ENCODE assay signal across 8 cellular contexts in the genomic region with DNA sequence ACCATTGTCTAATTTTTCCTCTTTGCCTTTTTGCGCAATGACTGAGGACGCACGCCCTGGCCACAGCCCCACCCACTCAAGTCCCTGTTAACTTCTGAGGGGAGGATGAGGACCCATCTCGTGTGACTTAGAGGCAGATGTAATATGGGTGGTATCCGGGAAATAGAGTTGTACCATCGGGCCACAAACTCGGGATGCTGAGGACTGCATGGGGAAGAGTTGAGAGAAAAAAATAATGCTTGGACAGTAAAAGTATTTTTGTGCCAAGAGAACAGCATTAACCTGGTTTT. TPM values are rescaled to one million over a fixed set of nuclear protein-coding genes. Genes with fewer than 3 reads are reported as not detected.
DNase-seq lines count a peak whose midpoint lies in the region; ATAC-seq, FAIRE-seq and TF ChIP-seq lines count a peak whose summit lies in the region.

No MANE protein-coding gene starts in this region.

- H3K9ac ChIP-seq in K562 (ENCODE audit: insufficient read depth in 1 of 2, low read depth in 2 of 2, low read length in 2 of 2) (peak overlapping the region; percentile 49 to 53; a peak in 3 of 4 replicates), muscle layer of colon (ENCODE audit: low read length) (no peak overlapping the region)

- H3K27ac ChIP-seq in K562 (ENCODE audit: extremely low read depth, low read depth, low read length) = peak overlapping the region; percentile 89
- H3K27ac ChIP-seq in muscle layer of colon (ENCODE audit: low read depth, low read length) = peak overlapping the region; percentile 67

- peak overlapping the region; percentile 95 for H3K4me3 Mint-ChIP-seq in Caco-2 (ENCODE audit: unreplicated experiment)

- H4K20me1 ChIP-seq in K562 (replicated peaks; ENCODE audit: control insufficient read depth, insufficient read depth, low read length) = no peaks in the 10 kb centered on the region

- no peaks in the 10 kb centered on the region for H3K27me3 ChIP-seq in Caco-2 (replicated peaks; ENCODE audit: control insufficient read depth, insufficient read depth, low read length)
- H3K27me3 ChIP-seq in K562 (ENCODE audit: control insufficient read depth in 2 of 2, insufficient read depth in 2 of 2, low read length in 2 of 2) = no peaks in the 10 kb centered on the region
- no peaks in the 10 kb centered on the region for H3K27me3 ChIP-seq in muscle layer of colon (ENCODE audit: control insufficient read depth in 1 of 2, insufficient read depth in 2 of 2, low read length in 2 of 2)

- H3K36me3 ChIP-seq in Caco-2 (ENCODE audit: control insufficient read depth, insufficient read depth, low read length) (no peaks in the 10 kb centered on the region), K562 (ENCODE audit: control insufficient read depth, insufficient read depth, low read length) (peaks cover 28% of the 10 kb centered on the region; the same call in 2 of the 3 replicates), muscle layer of colon (ENCODE audit: insufficient read depth, low read length) (no peaks in the 10 kb centered on the region)

- DNase-seq in Caco-2 (no peak), K562 (ENCODE audit: extremely low read depth in 1 of 4, low spot score in 3 of 4) (no peak), DMS153 (lab: John Stamatoyannopoulos, UW) (no peak), NCI-H1694 treated with DMSO at 0.1 percent for 48 hours (lab: John Stamatoyannopoulos, UW) (no peak), HTR-8/SVneo (ENCODE audit: insufficient read length, low spot score) (no peak)

- intact Hi-C loops in Caco-2 (cut with micrococcal nuclease; ENCODE audit: unreplicated experiment) (loop anchor here (1.0 to 5.0 kb wide), 2 partner anchors 34 to 50 kb away; a partner anchor contains a TSS), K562 (cut with micrococcal nuclease) (loop anchor here (1.0 kb wide), 1 partner anchor 33 kb away; no protein-coding TSS in a partner anchor)

- POLR2A ChIA-PET in Caco-2 (lab: Charles Lee) (interaction anchor here (0.5 to 5.5 kb wide), 5 partner anchors 31 to 204 kb away, joined by 3 to 36 read pairs (median 6); a partner anchor contains a TSS), K562 (lab: Yijun Ruan, JAX) (interaction anchor here (0.6 to 1.8 kb wide), 7 partner anchors 8 to 57 kb away, joined by 3 to 9 read pairs (median 3); a partner anchor contains a TSS)

- no peaks in the 10 kb centered on the region for H3K9me3 Mint-ChIP-seq in Caco-2 (ENCODE audit: unreplicated experiment)

- no peak for TF ChIP-seq EP300 in K562 (IDR thresholded peaks at IDR 0.05; ENCODE audit: low read length)

- peak overlapping the region; percentile 98 for H2AFZ ChIP-seq in K562 (ENCODE audit: low read depth, low read length)

- no peaks in the 10 kb centered on the region for H3K9me1 ChIP-seq in K562 (ENCODE audit: control insufficient read depth, insufficient read depth, low read length)

- H3K4me2 ChIP-seq in K562 (ENCODE audit: insufficient read depth, low read length) = peak overlapping the region; percentile 96

- H3K79me2 ChIP-seq in K562 (ENCODE audit: control insufficient read depth, insufficient read depth, low read length) = peaks cover 49% of the 10 kb centered on the region

- no peaks in the 10 kb centered on the region for H3K4me1 Mint-ChIP-seq in Caco-2 (ENCODE audit: low read depth, unreplicated experiment)

- H3K4me3 ChIP-seq in Caco-2 (ENCODE audit: low read depth, low read length) (peak overlapping the region; percentile 43), K562 (no peak overlapping the region), muscle layer of colon (ENCODE audit: low read depth in 1 of 2, low read length in 2 of 2) (peak overlapping the region; percentile 34 to 99)

- 43% methylated on average over 7 of the region's 7 CpGs for WGBS in K562 (ENCODE audit: insufficient coverage, low coverage, missing lambda C conversion rate)

- CTCF ChIA-PET in Caco-2 (lab: Charles Lee) (interaction anchor here (0.7 to 1.3 kb wide), 3 partner anchors 34 to 99 kb away, joined by 4 to 5 read pairs (median 4); a partner anchor contains a TSS), K562 (lab: Yijun Ruan, JAX; ENCODE audit: low intra/inter-chr PET ratio) (no interaction called here)

- BruUV-seq in Caco-2 (replicated peaks; lab: Mats Ljungman, UMichigan) (TSS peak; percentile 94), K562 (replicated peaks; lab: Mats Ljungman, UMichigan) (TSS peak; percentile 93)

- in situ Hi-C loops in K562 (cut with MboI) = no loop called here

- H3K27me3 Mint-ChIP-seq in Caco-2 (ENCODE audit: insufficient read depth, unreplicated experiment) = no peaks in the 10 kb centered on the region

- peak overlapping the region; percentile 97 for H3K27ac Mint-ChIP-seq in Caco-2 (ENCODE audit: unreplicated experiment)

- no peak for TF ChIP-seq CTCF in Caco-2 (IDR thresholded peaks at IDR 0.05; ENCODE audit: insufficient read depth in 1 of 2, low read depth in 1 of 2, low read length in 1 of 2, severe bottlenecking in 1 of 2, unreplicated experiment in 1 of 2)
- TF ChIP-seq CTCF in K562 (IDR thresholded peaks at IDR 0.05 in 2 of 3, conservative IDR thresholded peaks at IDR 0.05 in 1 of 3; ENCODE audit: insufficient read depth in 2 of 3, low read depth in 1 of 3, low read length in 3 of 3) = no peak

- peaks cover 33% of the 10 kb centered on the region for H3K36me3 Mint-ChIP-seq in Caco-2 (ENCODE audit: insufficient read depth, unreplicated experiment)

- peak; percentile 13 for ATAC-seq in HG03342 (IDR thresholded peaks at IDR 0.05; ENCODE audit: unreplicated experiment)
- peak; percentile 1 for ATAC-seq in K562
- no peak for ATAC-seq in GM18868 (IDR thresholded peaks at IDR 0.05; ENCODE audit: unreplicated experiment)

- TF ChIP-seq RAD21 in K562 (CRISPR knock-in tag; conservative IDR thresholded peaks at IDR 0.05 in 1 of 2, IDR thresholded peaks at IDR 0.05 in 1 of 2) = no peak

- FAIRE-seq in K562 (lab: Jason Lieb, UNC) (no peak), HTR-8/SVneo (lab: Jason Lieb, UNC) (no peak)

- no peaks in the 10 kb centered on the region for H3K9me3 ChIP-seq in Caco-2
- H3K9me3 ChIP-seq in K562 (replicated peaks; ENCODE audit: control insufficient read depth, insufficient read depth, low read depth, low read length) = no peaks in the 10 kb centered on the region; the same call in 1 of the 2 replicates
- H3K9me3 ChIP-seq in muscle layer of colon (ENCODE audit: low read length) = no peaks in the 10 kb centered on the region

- H3K4me1 ChIP-seq in Caco-2 (peaks cover 21% of the 10 kb centered on the region), K562 (replicated peaks in 1 of 2; ENCODE audit: control insufficient read depth in 2 of 2, insufficient read depth in 2 of 2, low read length in 2 of 2) (peaks cover 13 to 18% of the 10 kb centered on the region in 2 experiments), muscle layer of colon (ENCODE audit: insufficient read depth, low read length) (peaks cover 31% of the 10 kb centered on the region)

- TF ChIP-seq POLR2A in K562 (conservative IDR thresholded peaks at IDR 0.05) = no peak

RNA-seq across cellular contexts. Expression of a gene that starts 0.3 kb away (rescaled TPM):
- total RNA-seq in Caco-2 (2022) (2.8 and 3.8 TPM in 2 replicates), K562 (2014; rRNA removed) (0.05 and 0.69 TPM in 2 replicates), K562 (2014; rRNA removed; fragmentation: Illumina TruSeq; extraction: Trizol) (0.65 and 0.80 TPM in 2 replicates), K562 (2015; rRNA removed; fragmentation: Illumina TruSeq; extraction: Trizol) (0.43 and 0.64 TPM in 2 replicates), K562 (2021) (0.31 and 0.51 TPM in 2 replicates)
- 0.28 and 0.79 TPM in 2 replicates for total RNA-seq in K562 (2011; cell fraction: chromatin; rRNA removed; ENCODE audit: low replicate concordance)
- total RNA-seq in K562 (2011; cell fraction: nucleolus; rRNA removed) = 0.13 and 0.17 TPM in 2 replicates
- 0.29 and 0.69 TPM in 2 replicates for total RNA-seq in K562 (2011; cell fraction: nucleoplasm; rRNA removed)
- polyA plus RNA-seq in K562 (2011; rRNA removed) (0.24 and 0.42 TPM in 2 replicates), K562 (2014; fragmentation: Illumina TruSeq; extraction: Trizol) (0.28 and 0.43 TPM in 2 replicates), K562 (2014; fragmentation: Nextera tagmentation; extraction: Ambion mirVana) (under 1 TPM; 0.49 to 0.83 TPM), K562 (2014; rRNA removed) (0.31 and 0.32 TPM in 2 replicates)
- 0.28 and 0.34 TPM in 2 replicates for polyA plus RNA-seq in K562 (2011; cell fraction: cytosol; rRNA removed)
- polyA plus RNA-seq in K562 (2011; cell fraction: nucleus; rRNA removed) = 0.20 and 0.73 TPM in 2 replicates
- 0.34 and 1.2 TPM in 2 replicates for polyA plus RNA-seq in K562 (2012)
- 0.14 and 2.3 TPM in 2 replicates for polyA minus RNA-seq in K562 (2011; rRNA and poly(A)+ RNA removed)
- polyA minus RNA-seq in K562 (2011; cell fraction: cytosol; rRNA and poly(A)+ RNA removed) = not detected in 2 replicates
- not detected in 2 replicates for polyA minus RNA-seq in K562 (2011; cell fraction: nucleus; rRNA and poly(A)+ RNA removed)

RNA-seq across cellular contexts. Expression of a gene that starts 0.5 kb away (rescaled TPM):
- total RNA-seq in Caco-2 (2022) (127 and 132 TPM in 2 replicates), K562 (2014; rRNA removed) (69.6 and 85.8 TPM in 2 replicates), K562 (2014; rRNA removed; fragmentation: Illumina TruSeq; extraction: Trizol) (166 and 190 TPM in 2 replicates), K562 (2015; rRNA removed; fragmentation: Illumina TruSeq; extraction: Trizol) (143 and 162 TPM in 2 replicates), K562 (2021) (117 and 125 TPM in 2 replicates)
- 69.7 and 167 TPM in 2 replicates for total RNA-seq in K562 (2011; cell fraction: chromatin; rRNA removed; ENCODE audit: low replicate concordance)
- total RNA-seq in K562 (2011; cell fraction: nucleolus; rRNA removed) = 43.2 and 47.9 TPM in 2 replicates
- 103 and 144 TPM in 2 replicates for total RNA-seq in K562 (2011; cell fraction: nucleoplasm; rRNA removed)
- polyA plus RNA-seq in K562 (2011; rRNA removed) (218 and 272 TPM in 2 replicates), K562 (2014; fragmentation: Illumina TruSeq; extraction: Trizol) (225 and 273 TPM in 2 replicates), K562 (2014; fragmentation: Nextera tagmentation; extraction: Ambion mirVana) (100 to 1,000 TPM; 550 to 638 TPM), K562 (2014; rRNA removed) (269 and 342 TPM in 2 replicates)
- polyA plus RNA-seq in K562 (2011; cell fraction: cytosol; rRNA removed) = 70.1 and 115 TPM in 2 replicates
- polyA plus RNA-seq in K562 (2011; cell fraction: nucleus; rRNA removed) = 72.2 and 128 TPM in 2 replicates
- 163 and 172 TPM in 2 replicates for polyA plus RNA-seq in K562 (2012)
- 126 and 146 TPM in 2 replicates for polyA minus RNA-seq in K562 (2011; rRNA and poly(A)+ RNA removed)
- polyA minus RNA-seq in K562 (2011; cell fraction: cytosol; rRNA and poly(A)+ RNA removed) = 33.7 and 46.7 TPM in 2 replicates
- polyA minus RNA-seq in K562 (2011; cell fraction: nucleus; rRNA and poly(A)+ RNA removed) = 29.8 and 58.5 TPM in 2 replicates

RNA-seq across cellular contexts. Expression of a gene that starts 33.7 kb away (rescaled TPM):
- total RNA-seq in Caco-2 (2022) (13.1 and 15.9 TPM in 2 replicates), K562 (2014; rRNA removed) (44.6 and 48.5 TPM in 2 replicates), K562 (2014; rRNA removed; fragmentation: Illumina TruSeq; extraction: Trizol) (58.8 and 61.0 TPM in 2 replicates), K562 (2015; rRNA removed; fragmentation: Illumina TruSeq; extraction: Trizol) (39.9 and 42.2 TPM in 2 replicates), K562 (2021) (30.0 and 30.1 TPM in 2 replicates)
- total RNA-seq in K562 (2011; cell fraction: chromatin; rRNA removed; ENCODE audit: low replicate concordance) = 25.6 and 32.2 TPM in 2 replicates
- 23.2 and 25.2 TPM in 2 replicates for total RNA-seq in K562 (2011; cell fraction: nucleolus; rRNA removed)
- total RNA-seq in K562 (2011; cell fraction: nucleoplasm; rRNA removed) = 27.7 and 36.1 TPM in 2 replicates
- polyA plus RNA-seq in K562 (2011; rRNA removed) (78.0 and 96.9 TPM in 2 replicates), K562 (2014; fragmentation: Illumina TruSeq; extraction: Trizol) (38.5 and 50.0 TPM in 2 replicates), K562 (2014; fragmentation: Nextera tagmentation; extraction: Ambion mirVana) (10 to 100 TPM; 17.2 to 30.1 TPM), K562 (2014; rRNA removed) (61.6 and 66.0 TPM in 2 replicates)
- 52.4 and 52.9 TPM in 2 replicates for polyA plus RNA-seq in K562 (2011; cell fraction: cytosol; rRNA removed)
- 53.9 and 56.3 TPM in 2 replicates for polyA plus RNA-seq in K562 (2011; cell fraction: nucleus; rRNA removed)
- polyA plus RNA-seq in K562 (2012) = 24.2 and 37.7 TPM in 2 replicates
- polyA minus RNA-seq in K562 (2011; rRNA and poly(A)+ RNA removed) = 38.0 and 39.3 TPM in 2 replicates
- 21.1 and 23.6 TPM in 2 replicates for polyA minus RNA-seq in K562 (2011; cell fraction: cytosol; rRNA and poly(A)+ RNA removed)
- polyA minus RNA-seq in K562 (2011; cell fraction: nucleus; rRNA and poly(A)+ RNA removed) = 22.1 and 31.5 TPM in 2 replicates

RNA-seq across cellular contexts. Expression of a gene that starts 34.3 kb away (rescaled TPM):
- total RNA-seq in Caco-2 (2022) (35.0 and 39.0 TPM in 2 replicates), K562 (2014; rRNA removed) (33.2 and 35.8 TPM in 2 replicates), K562 (2014; rRNA removed; fragmentation: Illumina TruSeq; extraction: Trizol) (65.6 and 70.8 TPM in 2 replicates), K562 (2015; rRNA removed; fragmentation: Illumina TruSeq; extraction: Trizol) (51.4 and 55.5 TPM in 2 replicates), K562 (2021) (59.6 and 64.2 TPM in 2 replicates)
- 16.0 and 19.8 TPM in 2 replicates for total RNA-seq in K562 (2011; cell fraction: chromatin; rRNA removed; ENCODE audit: low replicate concordance)
- total RNA-seq in K562 (2011; cell fraction: nucleolus; rRNA removed) = 9.7 and 11.7 TPM in 2 replicates
- 21.8 and 23.8 TPM in 2 replicates for total RNA-seq in K562 (2011; cell fraction: nucleoplasm; rRNA removed)
- polyA plus RNA-seq in K562 (2011; rRNA removed) (54.3 and 92.3 TPM in 2 replicates), K562 (2014; fragmentation: Illumina TruSeq; extraction: Trizol) (55.7 and 57.1 TPM in 2 replicates), K562 (2014; fragmentation: Nextera tagmentation; extraction: Ambion mirVana) (100 to 1,000 TPM; 105 to 123 TPM), K562 (2014; rRNA removed) (43.8 and 48.3 TPM in 2 replicates)
- 32.3 and 92.3 TPM in 2 replicates for polyA plus RNA-seq in K562 (2011; cell fraction: cytosol; rRNA removed)
- 14.6 and 29.3 TPM in 2 replicates for polyA plus RNA-seq in K562 (2011; cell fraction: nucleus; rRNA removed)
- polyA plus RNA-seq in K562 (2012) = 36.9 and 61.6 TPM in 2 replicates
- 73.8 and 103 TPM in 2 replicates for polyA minus RNA-seq in K562 (2011; rRNA and poly(A)+ RNA removed)
- 20.8 and 31.5 TPM in 2 replicates for polyA minus RNA-seq in K562 (2011; cell fraction: cytosol; rRNA and poly(A)+ RNA removed)
- polyA minus RNA-seq in K562 (2011; cell fraction: nucleus; rRNA and poly(A)+ RNA removed) = 9.2 and 22.0 TPM in 2 replicates

RNA-seq across cellular contexts. Expression of a gene that starts 52.3 kb away (rescaled TPM):
- 302 and 309 TPM in 2 replicates for total RNA-seq in Caco-2 (2022)
- total RNA-seq in K562 (2011; cell fraction: chromatin; rRNA removed; ENCODE audit: low replicate concordance) = 41.8 and 103 TPM in 2 replicates
- total RNA-seq in K562 (2011; cell fraction: nucleolus; rRNA removed) = 34.5 and 35.0 TPM in 2 replicates
- 62.8 and 72.9 TPM in 2 replicates for total RNA-seq in K562 (2011; cell fraction: nucleoplasm; rRNA removed)
- total RNA-seq in K562 (2014; rRNA removed) = 172 and 197 TPM in 2 replicates
- 388 and 441 TPM in 2 replicates for total RNA-seq in K562 (2014; rRNA removed; fragmentation: Illumina TruSeq; extraction: Trizol)
- total RNA-seq in K562 (2015; rRNA removed; fragmentation: Illumina TruSeq; extraction: Trizol) = 475 and 504 TPM in 2 replicates
- 213 and 225 TPM in 2 replicates for total RNA-seq in K562 (2021)
- polyA plus RNA-seq in K562 (2011; rRNA removed) = 63.0 and 74.2 TPM in 2 replicates
- 38.2 and 97.8 TPM in 2 replicates for polyA plus RNA-seq in K562 (2011; cell fraction: cytosol; rRNA removed)
- 16.3 and 22.5 TPM in 2 replicates for polyA plus RNA-seq in K562 (2011; cell fraction: nucleus; rRNA removed)
- 242 and 327 TPM in 2 replicates for polyA plus RNA-seq in K562 (2012)
- 326 and 345 TPM in 2 replicates for polyA plus RNA-seq in K562 (2014; fragmentation: Illumina TruSeq; extraction: Trizol)
- polyA plus RNA-seq in K562 (2014; fragmentation: Nextera tagmentation; extraction: Ambion mirVana) = 100 to 1,000 TPM; 450 to 575 TPM
- 167 and 216 TPM in 2 replicates for polyA plus RNA-seq in K562 (2014; rRNA removed)
- polyA minus RNA-seq in K562 (2011; rRNA and poly(A)+ RNA removed) = 44.1 and 57.8 TPM in 2 replicates
- 39.2 and 54.5 TPM in 2 replicates for polyA minus RNA-seq in K562 (2011; cell fraction: cytosol; rRNA and poly(A)+ RNA removed)
- polyA minus RNA-seq in K562 (2011; cell fraction: nucleus; rRNA and poly(A)+ RNA removed) = 11.8 and 28.2 TPM in 2 replicates
